Comparison of ENCODE assay signal across 12 cellular contexts in genomic region chr10:44311563-44311905, GRCh38.
DNase-seq lines count a peak whose midpoint lies in the region; ATAC-seq and TF ChIP-seq lines count a peak whose summit lies in the region.
"Had no signal": no experiment of that assay in that cellular context is flagged by ENCODE, and none has a peak within 500 bp of the region (broad histone marks: within the 10 kb centered on the region; RNA-seq: fewer than 3 reads in every experiment).

No MANE protein-coding gene starts in this region.

- dilution Hi-C loops in IMR-90 (cut with HindIII; ENCODE audit: low sequenced_read_pairs, unreplicated experiment) = no loop called here

- H4K20me1 ChIP-seq in BLaER1 treated with 17β-estradiol and CSF1 and Interleukin-3, amounts not matched to agents 10 nM and 100 nM = no peaks in the 10 kb centered on the region
- no peaks in the 10 kb centered on the region for H4K20me1 ChIP-seq in IMR-90 (ENCODE audit: insufficient read depth, low read length)
- no peaks in the 10 kb centered on the region for H4K20me1 ChIP-seq in PC-3 (ENCODE audit: low read length)

- no peaks in the 10 kb centered on the region for H3K36me3 ChIP-seq in BLaER1 treated with 17β-estradiol and CSF1 and Interleukin-3, amounts not matched to agents 10 nM and 100 nM
- H3K36me3 ChIP-seq in IMR-90 (ENCODE audit: control insufficient read depth, insufficient read depth, low read length) (no peaks in the 10 kb centered on the region), PC-3 (ENCODE audit: low read depth, low read length) (no peaks in the 10 kb centered on the region)
- H3K36me3 ChIP-seq: heart left ventricle had no signal

- POLR2A ChIA-PET in IMR-90 (lab: Charles Lee; ENCODE audit: unreplicated experiment) = no interaction called here
- POLR2A ChIA-PET in PC-3 (lab: Charles Lee; ENCODE audit: unreplicated experiment) = no interaction called here

- H3K9ac ChIP-seq in BLaER1 treated with 17β-estradiol and CSF1 and Interleukin-3, amounts not matched to agents 10 nM and 100 nM = no peak overlapping the region; a peak in 1 of 22 replicates
- H3K9ac ChIP-seq in IMR-90 (ENCODE audit: low read depth, low read length) (no peak overlapping the region), PC-3 (ENCODE audit: low read length) (no peak overlapping the region)

- H3K14ac ChIP-seq in IMR-90 (replicated peaks; ENCODE audit: low read depth, low read length) = no peak overlapping the region

- H3K27me3 Mint-ChIP-seq in effector memory CD8-positive, alpha-beta T cell = peaks cover 5 to 23% of the 10 kb centered on the region in 2 donors
- H3K27me3 Mint-ChIP-seq in osteocyte (ENCODE audit: unreplicated experiment) = peaks cover 7% of the 10 kb centered on the region

- no peak overlapping the region for H4K5ac ChIP-seq in IMR-90 (ENCODE audit: low read depth, low read length)

- H3K23ac ChIP-seq in IMR-90 (ENCODE audit: low read depth, low read length) = no peak overlapping the region

- no peak overlapping the region for H3K27ac ChIP-seq in BLaER1 treated with 17β-estradiol and CSF1 and Interleukin-3, amounts not matched to agents 10 nM and 100 nM
- H3K27ac ChIP-seq in IMR-90 (ENCODE audit: insufficient read depth, low read length) = no peak overlapping the region
- no peak overlapping the region for H3K27ac ChIP-seq in PC-3 (ENCODE audit: low read length)

- peak overlapping the region; percentile 3; the same call in 1 of the 2 replicates for H2AK5ac ChIP-seq in IMR-90 (ENCODE audit: low read depth, low read length)

- no peaks in the 10 kb centered on the region for H3K79me1 ChIP-seq in IMR-90 (ENCODE audit: low read depth in 1 of 2, low read length in 2 of 2)

- peak overlapping the region in 1 of 10 experiments; percentile 60; a peak in 1 of 20 replicates for H3K4me3 ChIP-seq in BLaER1 treated with 17β-estradiol and CSF1 and Interleukin-3, amounts not matched to agents 10 nM and 100 nM
- no peak overlapping the region for H3K4me3 ChIP-seq in IMR-90 (ENCODE audit: insufficient read depth, low read depth, low read length)
- no peak overlapping the region for H3K4me3 ChIP-seq in PC-3 (ENCODE audit: low read length)

- ATAC-seq in IMR-90 (ENCODE audit: low read depth) = no peak
- ATAC-seq in effector memory CD8-positive, alpha-beta T cell (replicated peaks) = no peak
- ATAC-seq in PC-3 = no peak
- ATAC-seq in HG03565 (IDR thresholded peaks at IDR 0.05; ENCODE audit: unreplicated experiment) = no peak

- 0 out of 22 replicates have a peak, but pooled peaks cover 0 to 5% (median 0%) of the 10 kb centered on the region in 11 experiments for H3K27me3 ChIP-seq in BLaER1 treated with 17β-estradiol and CSF1 and Interleukin-3, amounts not matched to agents 10 nM and 100 nM
- H3K27me3 ChIP-seq in IMR-90 (ENCODE audit: control insufficient read depth, insufficient read depth, low read length) (peaks cover 1% of the 10 kb centered on the region), PC-3 (ENCODE audit: low read length) (peaks cover 11% of the 10 kb centered on the region; the same call in 1 of the 2 replicates)
- H3K27me3 ChIP-seq: heart left ventricle had no signal

- peaks cover 14 to 18% of the 10 kb centered on the region in 2 donors for H3K4me1 Mint-ChIP-seq in effector memory CD8-positive, alpha-beta T cell (ENCODE audit: low read depth in 2 of 2)
- peaks cover 14% of the 10 kb centered on the region for H3K4me1 Mint-ChIP-seq in osteocyte (ENCODE audit: unreplicated experiment)

- H2BK120ac ChIP-seq in IMR-90 (ENCODE audit: low read depth, low read length) = no peak overlapping the region

- no peaks in the 10 kb centered on the region for H3F3A ChIP-seq in PC-3 (ENCODE audit: low read length, unreplicated experiment)

- no peaks in the 10 kb centered on the region for H3K9me3 Mint-ChIP-seq in effector memory CD8-positive, alpha-beta T cell
- no peaks in the 10 kb centered on the region for H3K9me3 Mint-ChIP-seq in osteocyte (ENCODE audit: unreplicated experiment)

- peak overlapping the region; percentile 22; the same call in 1 of the 2 replicates for H3K4ac ChIP-seq in IMR-90 (ENCODE audit: low read depth, low read length)

- H3K56ac ChIP-seq in IMR-90 (ENCODE audit: extremely low read depth, insufficient read depth, low read length) = no peak overlapping the region

- H2AFZ ChIP-seq in IMR-90 (replicated peaks; ENCODE audit: low read length, poor library complexity) = peak overlapping the region; percentile 95
- H2AFZ ChIP-seq in PC-3 (ENCODE audit: low read length) = no peak overlapping the region

- H2AK9ac ChIP-seq in IMR-90 (replicated peaks; ENCODE audit: low read depth, low read length, poor library complexity) = no peak overlapping the region

- peak overlapping the region; percentile 1; the same call in 1 of the 2 replicates for H2BK20ac ChIP-seq in IMR-90 (ENCODE audit: low read depth, low read length)

- peak overlapping the region; percentile 95 to 96 for H3K27ac Mint-ChIP-seq in effector memory CD8-positive, alpha-beta T cell
- no peak overlapping the region for H3K27ac Mint-ChIP-seq in osteocyte (ENCODE audit: unreplicated experiment)
- H3K27ac Mint-ChIP-seq: naive B cell had no signal

- TF ChIP-seq CTCF in IMR-90 (conservative IDR thresholded peaks at IDR 0.05; ENCODE audit: low read depth, low read length) (no peak), osteocyte (IDR thresholded peaks at IDR 0.05) (no peak), GM13976 (IDR thresholded peaks at IDR 0.05; ENCODE audit: borderline replicate concordance, control extremely low read depth, extremely low read depth, insufficient read depth, missing control alignments) (no peak), PC-3 (conservative IDR thresholded peaks at IDR 0.05; ENCODE audit: low read depth, low read length) (no peak)

- H3K79me2 ChIP-seq in PC-3 (ENCODE audit: low read length) = no peaks in the 10 kb centered on the region

- H3K9me2 ChIP-seq in PC-3 (replicated peaks; ENCODE audit: low read length) = no peaks in the 10 kb centered on the region

- no peak overlapping the region; the same call in 2 of the 3 replicates for H2BK15ac ChIP-seq in IMR-90 (ENCODE audit: low read depth, low read length)

- H3K18ac ChIP-seq in IMR-90 (ENCODE audit: low read depth, low read length) = no peak overlapping the region

- peak overlapping the region; percentile 82 to 83 for H3K4me3 Mint-ChIP-seq in effector memory CD8-positive, alpha-beta T cell
- H3K4me3 Mint-ChIP-seq in osteocyte (ENCODE audit: unreplicated experiment) = no peak overlapping the region

- DNase-seq in IMR-90 = no peak
- no peak for DNase-seq in effector memory CD8-positive, alpha-beta T cell
- DNase-seq in osteocyte (ENCODE audit: extremely low spot score, unreplicated experiment) = peak; percentile 51
- no peak for DNase-seq in T-helper 2 cell
- DNase-seq in GM13976 (ENCODE audit: low spot score) = no peak
- DNase-seq in PC-3 = no peak
- DNase-seq: cortex of kidney, naive B cell, NCI-H2081 treated with DMSO at 0.1 percent for 48 hours had no signal

- CTCF ChIA-PET in IMR-90 (lab: Yijun Ruan, JAX) = interaction anchor here (0.6 to 0.8 kb wide), 4 partner anchors 9 to 72 kb away, joined by 3 to 7 read pairs (median 4); no protein-coding TSS in a partner anchor
- CTCF ChIA-PET in PC-3 (lab: Charles Lee) = no interaction called here

- intact Hi-C loops in IMR-90 (cut with micrococcal nuclease) = loop anchor here (1.0 kb wide), 4 partner anchors 75 to 640 kb away; no protein-coding TSS in a partner anchor
- intact Hi-C loops in PC-3 (cut with micrococcal nuclease) = no loop called here

- peak overlapping the region; percentile 84 to 97 (median 94) for H3K4me2 ChIP-seq in BLaER1 treated with 17β-estradiol and CSF1 and Interleukin-3, amounts not matched to agents 10 nM and 100 nM
- H3K4me2 ChIP-seq in IMR-90 (ENCODE audit: low read depth, low read length) (no peak overlapping the region), PC-3 (ENCODE audit: low read length) (no peak overlapping the region)

- no peak for TF ChIP-seq POLR2A in IMR-90 (IDR thresholded peaks at IDR 0.05; ENCODE audit: low read depth, low read length)

- BruUV-seq in IMR-90 (replicated peaks; lab: Mats Ljungman, UMichigan) (no TSS peak), PC-3 (replicated peaks; lab: Mats Ljungman, UMichigan) (no TSS peak)

- WGBS in IMR-90 (ENCODE audit: extremely low coverage in 2 of 2, insufficient read length in 1 of 2), 2 experiments = 89% methylated on average over 6 of the region's 11 CpGs; no CpG with 5 or more reads in 1 of the 2 experiments

- TF ChIP-seq RAD21 in IMR-90 (IDR thresholded peaks at IDR 0.05; ENCODE audit: low read length) = no peak

- H4K8ac ChIP-seq in IMR-90 (ENCODE audit: low read depth in 2 of 2, low read length in 2 of 2) = peak overlapping the region in 1 of 2 experiments; percentile 26; a peak in 1 of 4 replicates

- H3K4me1 ChIP-seq in BLaER1 treated with 17β-estradiol and CSF1 and Interleukin-3, amounts not matched to agents 10 nM and 100 nM = peaks cover 23 to 50% (median 30%) of the 10 kb centered on the region in 10 experiments
- H3K4me1 ChIP-seq in IMR-90 (ENCODE audit: control insufficient read depth, insufficient read depth, low read length) = peaks cover 3% of the 10 kb centered on the region; the same call in 1 of the 2 replicates
- no peaks in the 10 kb centered on the region for H3K4me1 ChIP-seq in PC-3 (ENCODE audit: insufficient read depth, low read length)

- in situ Hi-C loops in IMR-90 (cut with MboI; ENCODE audit: low sequenced_read_pairs) (loop anchor here (5.0 kb wide), 1 partner anchor 551 kb away; no protein-coding TSS in a partner anchor), GM13976 (cut with MboI; ENCODE audit: low sequenced_read_pairs, unreplicated experiment) (no loop called here)

- H3K9me1 ChIP-seq in IMR-90 (ENCODE audit: insufficient read depth, low read length) = peaks cover 6% of the 10 kb centered on the region; the same call in 1 of the 2 replicates

- no peaks in the 10 kb centered on the region for H3K9me3 ChIP-seq in BLaER1 treated with 17β-estradiol and CSF1 and Interleukin-3, amounts not matched to agents 10 nM and 100 nM (replicated peaks in 1 of 11)
- no peaks in the 10 kb centered on the region for H3K9me3 ChIP-seq in IMR-90 (ENCODE audit: control insufficient read depth, insufficient read depth, low read length)
- no peaks in the 10 kb centered on the region for H3K9me3 ChIP-seq in PC-3 (ENCODE audit: low read length)
- H3K9me3 ChIP-seq: heart left ventricle had no signal

- no peak overlapping the region for H4K91ac ChIP-seq in IMR-90 (ENCODE audit: insufficient read depth, low read depth, low read length)

- peaks cover 3% of the 10 kb centered on the region for H3K36me3 Mint-ChIP-seq in effector memory CD8-positive, alpha-beta T cell (ENCODE audit: insufficient read depth)
- no peaks in the 10 kb centered on the region for H3K36me3 Mint-ChIP-seq in osteocyte (ENCODE audit: unreplicated experiment)

- H2BK5ac ChIP-seq in IMR-90 (ENCODE audit: low read depth, low read length, poor library complexity, severe bottlenecking) = no peak overlapping the region

TF ChIP-seq in IMR-90, 13 proteins besides CTCF, POLR2A, EP300 and RAD21 (continues in another document):
- TF ChIP-seq SMC3 (IDR thresholded peaks at IDR 0.05; ENCODE audit: low read depth, low read length) = no peak
- no peak for TF ChIP-seq RFX5 (IDR thresholded peaks at IDR 0.05; ENCODE audit: low read depth, low read length)
- no peak for TF ChIP-seq MAZ (IDR thresholded peaks at IDR 0.05; ENCODE audit: borderline replicate concordance, low read depth, low read length)
- no peak for TF ChIP-seq RCOR1 (IDR thresholded peaks at IDR 0.05; ENCODE audit: insufficient replicate concordance, low read length)
- TF ChIP-seq CEBPB (IDR thresholded peaks at IDR 0.05; ENCODE audit: low read depth, low read length) = no peak

Comparison
In these comparisons a context has a peak if more than half of its experiments do, and no peak if none do; other contexts are left out.
1. H3K4me2 ChIP-seq: peak in BLaER1 treated with 17β-estradiol and CSF1 and Interleukin-3, amounts not matched to agents 10 nM and 100 nM (11 of 11); none in IMR-90 (single experiment) and PC-3 (single experiment).